In genomic region chr2:69969126-69969983, GRCh38 we compare ENCODE assay signal across 27 cellular contexts. TPM values are rescaled to one million over a fixed set of nuclear protein-coding genes. Genes with fewer than 3 reads are reported as not detected.
"Had no signal": no experiment of that assay in that cellular context is flagged by ENCODE, and none has a peak within 500 bp of the region (broad histone marks: within the 10 kb centered on the region; RNA-seq: fewer than 3 reads in every experiment).

No MANE protein-coding gene starts in this region.

- H3K27ac Mint-ChIP-seq: activated CD4-positive, alpha-beta memory T cell treated with anti-CD3 and anti-CD28 coated beads for 36 hours; activated naive CD4-positive, alpha-beta T cell treated with anti-CD3 and anti-CD28 coated beads, Interleukin-2, amount 10 ng/mL, durations not matched to agents 7 days and 5 days; activated T-cell treated with anti-CD3 and anti-CD28 coated beads, Interleukin-2, amount 50 U/mL, for 72 hours; progenitor cell of endocrine pancreas had no signal

- FAIRE-seq: bronchial epithelial cell, frontal cortex, islet of Langerhans had no signal

- H3K4me1 ChIP-seq: esophagus muscularis mucosa, spleen, tibial nerve had no signal

- ATAC-seq: activated T-cell treated with anti-CD3 and anti-CD28 coated beads, Interleukin-2, amount 50 U/mL, for 72 hours; effector memory CD8-positive, alpha-beta T cell; left cardiac atrium; mucosa of descending colon had no signal

- H3K27me3 Mint-ChIP-seq: activated CD4-positive, alpha-beta memory T cell treated with anti-CD3 and anti-CD28 coated beads for 36 hours; effector memory CD8-positive, alpha-beta T cell had no signal

- H3K27me3 ChIP-seq: colonic mucosa, dorsolateral prefrontal cortex, esophagus muscularis mucosa, hepatocyte, spleen, tibial nerve had no signal

- H3K36me3 Mint-ChIP-seq: activated CD4-positive, alpha-beta memory T cell treated with anti-CD3 and anti-CD28 coated beads for 36 hours; activated naive CD4-positive, alpha-beta T cell treated with anti-CD3 and anti-CD28 coated beads, Interleukin-2, amount 10 ng/mL, durations not matched to agents 7 days and 5 days had no signal

- H3K9me3 ChIP-seq: colonic mucosa, esophagus muscularis mucosa, mucosa of descending colon, spleen, tibial nerve had no signal

- H3K36me3 ChIP-seq: colonic mucosa, esophagus muscularis mucosa, spleen, tibial nerve had no signal

- H2AFZ ChIP-seq: hepatocyte had no signal

- DNase-seq: activated CD4-positive, alpha-beta memory T cell treated with anti-CD3 and anti-CD28 coated beads for 36 hours; activated CD4-positive, alpha-beta T cell treated with anti-CD3 and anti-CD28 coated beads for 4 hours; activated CD4-positive, CD25-positive, alpha-beta regulatory T cell; activated effector memory CD4-positive, alpha-beta T cell treated with anti-CD3 and anti-CD28 coated beads, Interleukin-2, amount 50 U/mL, for 16 hours; activated naive CD4-positive, alpha-beta T cell treated with anti-CD3 and anti-CD28 coated beads, Interleukin-2, amount 10 ng/mL, durations not matched to agents 7 days and 5 days; activated T-cell treated with anti-CD3 and anti-CD28 coated beads, Interleukin-2, amount 50 U/mL, for 72 hours; amygdala; colonic mucosa; dorsolateral prefrontal cortex; effector memory CD8-positive, alpha-beta T cell; glutamatergic neuron; left cardiac atrium; mesenchymal stem cell; retina; stimulated activated CD4-positive, alpha-beta T cell treated with anti-CD3 and anti-CD28 coated beads, Interleukin-4, amount 100 ng/mL, for 1 hour; stimulated activated naive CD4-positive, alpha-beta T cell treated with Interleukin-2 at 50 U/mL for 16 hours; T-helper 1 cell; T-helper 9 cell had no signal

- H3K4me2 ChIP-seq: hepatocyte had no signal

- H3K4me3 ChIP-seq: colonic mucosa, dorsolateral prefrontal cortex, esophagus muscularis mucosa, hepatocyte, mucosa of descending colon, spleen, tibial nerve had no signal

- H3K9me3 Mint-ChIP-seq: activated CD4-positive, alpha-beta memory T cell treated with anti-CD3 and anti-CD28 coated beads for 36 hours; activated naive CD4-positive, alpha-beta T cell treated with anti-CD3 and anti-CD28 coated beads, Interleukin-2, amount 10 ng/mL, durations not matched to agents 7 days and 5 days; activated T-cell treated with anti-CD3 and anti-CD28 coated beads, Interleukin-2, amount 50 U/mL, for 72 hours; effector memory CD8-positive, alpha-beta T cell had no signal

- H3K79me2 ChIP-seq: hepatocyte had no signal

- H3K27ac ChIP-seq: colonic mucosa, dorsolateral prefrontal cortex, esophagus muscularis mucosa, hepatocyte, spleen, tibial nerve had no signal

- H3K4me3 Mint-ChIP-seq: activated CD4-positive, alpha-beta memory T cell treated with anti-CD3 and anti-CD28 coated beads for 36 hours; activated naive CD4-positive, alpha-beta T cell treated with anti-CD3 and anti-CD28 coated beads, Interleukin-2, amount 10 ng/mL, durations not matched to agents 7 days and 5 days; activated T-cell treated with anti-CD3 and anti-CD28 coated beads, Interleukin-2, amount 50 U/mL, for 72 hours; effector memory CD8-positive, alpha-beta T cell had no signal

RNA-seq across cellular contexts. Expression of gene ASPRV1, which starts 7.9 kb away (rescaled TPM):
- polyA plus RNA-seq: hepatocyte had no signal
